Comparison of ENCODE assay signal across 9 cellular contexts in genomic region chr13:33033361-33033812, GRCh38. TPM values are rescaled to one million over a fixed set of nuclear protein-coding genes. Genes with fewer than 3 reads are reported as not detected.
DNase-seq lines count a peak whose midpoint lies in the region; ATAC-seq and TF ChIP-seq lines count a peak whose summit lies in the region.
"Had no signal": no experiment of that assay in that cellular context is flagged by ENCODE, and none has a peak within 500 bp of the region (broad histone marks: within the 10 kb centered on the region; RNA-seq: fewer than 3 reads in every experiment).

No MANE protein-coding gene starts in this region.

- intact Hi-C loops in PC-9 (cut with micrococcal nuclease; ENCODE audit: unreplicated experiment) (no loop called here), Right ventricle myocardium superior (cut with DNase I) (no loop called here)

- H2AFZ ChIP-seq in osteoblast (ENCODE audit: low read length): no peak overlapping the region
- H2AFZ ChIP-seq in PC-9: no peak overlapping the region
- H2AFZ ChIP-seq: GM23248 had no signal

- H3K9me2 ChIP-seq in PC-9 (ENCODE audit: insufficient read depth): no peaks in the 10 kb centered on the region

- H4K20me1 ChIP-seq in osteoblast (ENCODE audit: insufficient read depth, low read length) (no peaks in the 10 kb centered on the region), PC-9 (ENCODE audit: insufficient read depth) (no peaks in the 10 kb centered on the region)

- H3K27me3 ChIP-seq in osteoblast (ENCODE audit: insufficient read depth, low read length) (peaks cover 7% of the 10 kb centered on the region), PC-9 (ENCODE audit: insufficient read depth, low read depth) (no peaks in the 10 kb centered on the region)

- peak; percentile 83 for ATAC-seq in GM19397 (IDR thresholded peaks at IDR 0.05; ENCODE audit: unreplicated experiment)
- peak; percentile 59 for ATAC-seq in HG03103 (IDR thresholded peaks at IDR 0.05; ENCODE audit: low read depth, unreplicated experiment)
- ATAC-seq in activated T-cell treated with anti-CD3 and anti-CD28 coated beads, Interleukin-2, amount 50 U/mL, for 4 hours: peak; percentile 75 to 90
- ATAC-seq in Right ventricle myocardium superior (ENCODE audit: poor library complexity): no peak

- H3K4me1 ChIP-seq in osteoblast (ENCODE audit: insufficient read depth, low read length): peaks cover 5% of the 10 kb centered on the region
- H3K4me1 ChIP-seq in PC-9 (replicated peaks; ENCODE audit: insufficient read depth): no peaks in the 10 kb centered on the region

- H3K4me3 ChIP-seq in osteoblast (ENCODE audit: insufficient read depth, low read length): no peak overlapping the region
- H3K4me3 ChIP-seq in PC-9: no peak overlapping the region
- H3K4me3 ChIP-seq: GM23248 had no signal

- H3K4me2 ChIP-seq in osteoblast (ENCODE audit: insufficient read depth, low read length) (no peak overlapping the region), PC-9 (no peak overlapping the region)

- peaks cover 8% of the 10 kb centered on the region for H3K4me1 Mint-ChIP-seq in activated T-cell treated with anti-CD3 and anti-CD28 coated beads, Interleukin-2, amount 50 U/mL, for 4 hours (ENCODE audit: low read depth)

- H3K4me3 Mint-ChIP-seq in activated T-cell treated with anti-CD3 and anti-CD28 coated beads, Interleukin-2, amount 50 U/mL, for 4 hours: peak overlapping the region; percentile 84

- peaks cover 3% of the 10 kb centered on the region for H3K9me3 Mint-ChIP-seq in activated T-cell treated with anti-CD3 and anti-CD28 coated beads, Interleukin-2, amount 50 U/mL, for 4 hours

- no peak for TF ChIP-seq CTCF in osteoblast (IDR thresholded peaks at IDR 0.05; ENCODE audit: extremely low read depth, low read depth, low read length)
- TF ChIP-seq CTCF in PC-9 (conservative IDR thresholded peaks at IDR 0.05): no peak

- no peak for DNase-seq in activated T-cell treated with anti-CD3 and anti-CD28 coated beads, Interleukin-2, amount 50 U/mL, for 4 hours
- DNase-seq in stimulated activated CD4-positive, alpha-beta T cell treated with anti-CD3 and anti-CD28 coated beads, Interleukin-2, amount 100 ng/mL, for 24 hours: peak; percentile 19 to 30
- no peak for DNase-seq in osteoblast (ENCODE audit: insufficient read length, low spot score, missing footprints)
- no peak for DNase-seq in NCI-H187 treated with DMSO at 0.1 percent for 48 hours (lab: John Stamatoyannopoulos, UW)
- DNase-seq in PC-9: no peak
- no peak for DNase-seq in Right ventricle myocardium superior
- DNase-seq: GM23248 had no signal

- no peaks in the 10 kb centered on the region for H3K79me2 ChIP-seq in osteoblast (ENCODE audit: insufficient read depth, low read length)
- no peaks in the 10 kb centered on the region for H3K79me2 ChIP-seq in PC-9 (ENCODE audit: low read depth)

- H3K27me3 Mint-ChIP-seq in activated T-cell treated with anti-CD3 and anti-CD28 coated beads, Interleukin-2, amount 50 U/mL, for 4 hours (ENCODE audit: low read depth): peaks cover 14% of the 10 kb centered on the region

- H3K27ac ChIP-seq in osteoblast (ENCODE audit: low read depth, low read length) (no peak overlapping the region), PC-9 (no peak overlapping the region)
- H3K27ac ChIP-seq: GM23248 had no signal

- POLR2A ChIA-PET in PC-9 (lab: Charles Lee; ENCODE audit: unreplicated experiment): no interaction called here

- CTCF ChIA-PET in PC-9 (lab: Charles Lee): no interaction called here

- H3K9me3 ChIP-seq in osteoblast (ENCODE audit: low read depth, low read length): no peaks in the 10 kb centered on the region
- H3K9me3 ChIP-seq in PC-9 (ENCODE audit: insufficient read depth, low read depth): peaks cover 5% of the 10 kb centered on the region; the same call in 1 of the 2 replicates

- H3F3A ChIP-seq in PC-9 (ENCODE audit: insufficient read depth, low read depth): no peaks in the 10 kb centered on the region

- BruUV-seq in PC-9 (replicated peaks; lab: Mats Ljungman, UMichigan): no TSS peak

- H3K36me3 ChIP-seq in osteoblast (ENCODE audit: insufficient read depth, low read length): no peaks in the 10 kb centered on the region
- no peaks in the 10 kb centered on the region for H3K36me3 ChIP-seq in PC-9 (ENCODE audit: low read depth)

- no peaks in the 10 kb centered on the region for H3K36me3 Mint-ChIP-seq in activated T-cell treated with anti-CD3 and anti-CD28 coated beads, Interleukin-2, amount 50 U/mL, for 4 hours (ENCODE audit: insufficient read depth)

RNA-seq across cellular contexts. Expression of gene KL, which starts 17.2 kb away (rescaled TPM):
- under 1 TPM; 0.30 to 0.42 (median 0.38) TPM for total RNA-seq in activated T-cell treated with anti-CD3 and anti-CD28 coated beads, Interleukin-2, amount 50 U/mL, for 4 hours
- total RNA-seq in osteoblast (under 0.01 TPM in 1 of 2 replicates, not detected in the other), PC-9 (2021) (1.2 and 1.4 TPM in 2 replicates), Right ventricle myocardium superior (1.4 TPM)

Comparison
In these comparisons a context has a peak if more than half of its experiments do, and no peak if none do; other contexts are left out.
1. DNase-seq: peak in stimulated activated CD4-positive, alpha-beta T cell treated with anti-CD3 and anti-CD28 coated beads, Interleukin-2, amount 100 ng/mL, for 24 hours (2 of 2); none in activated T-cell treated with anti-CD3 and anti-CD28 coated beads, Interleukin-2, amount 50 U/mL, for 4 hours (single experiment), osteoblast (single experiment), NCI-H187 treated with DMSO at 0.1 percent for 48 hours (single experiment), PC-9 (0 of 2) and Right ventricle myocardium superior (single experiment).